Comparison of ENCODE assay signal across 1 cellular context in genomic region chr5:78552729-78553341, GRCh38.
TF ChIP-seq lines count a peak whose summit lies in the region.

No MANE protein-coding gene starts in this region.

TF ChIP-seq in GM23338, 12 proteins besides CTCF, POLR2A, EP300 and RAD21 (continued from another document):
- TF ChIP-seq ZNF462 (CRISPR knock-in tag; IDR thresholded peaks at IDR 0.05) (no peak), NANOG (IDR thresholded peaks at IDR 0.05; ENCODE audit: borderline replicate concordance) (no peak), ZNF331 (CRISPR knock-in tag; IDR thresholded peaks at IDR 0.05; ENCODE audit: low read depth) (no peak), CREB1 (CRISPR knock-in tag; IDR thresholded peaks at IDR 0.05; ENCODE audit: low read depth) (no peak), ZNF114 (CRISPR knock-in tag; IDR thresholded peaks at IDR 0.05) (no peak), STAT1 (IDR thresholded peaks at IDR 0.05; ENCODE audit: unreplicated experiment) (no peak), EZH2 (IDR thresholded peaks at IDR 0.05; ENCODE audit: low read depth, unreplicated experiment) (no peak)
- TF ChIP-seq, protein P1, sequence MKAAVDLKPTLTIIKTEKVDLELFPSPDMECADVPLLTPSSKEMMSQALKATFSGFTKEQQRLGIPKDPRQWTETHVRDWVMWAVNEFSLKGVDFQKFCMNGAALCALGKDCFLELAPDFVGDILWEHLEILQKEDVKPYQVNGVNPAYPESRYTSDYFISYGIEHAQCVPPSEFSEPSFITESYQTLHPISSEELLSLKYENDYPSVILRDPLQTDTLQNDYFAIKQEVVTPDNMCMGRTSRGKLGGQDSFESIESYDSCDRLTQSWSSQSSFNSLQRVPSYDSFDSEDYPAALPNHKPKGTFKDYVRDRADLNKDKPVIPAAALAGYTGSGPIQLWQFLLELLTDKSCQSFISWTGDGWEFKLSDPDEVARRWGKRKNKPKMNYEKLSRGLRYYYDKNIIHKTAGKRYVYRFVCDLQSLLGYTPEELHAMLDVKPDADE (IDR thresholded peaks at IDR 0.05): no peak
TF ChIP-seq in GM23338: peak in this region for 0.
